1 cellular context compared by ENCODE assay signal in genomic region chr9:69519470-69520240, GRCh38.
TF ChIP-seq lines count a peak whose summit lies in the region.

No MANE protein-coding gene starts in this region.

TF ChIP-seq in HepG2, 621 proteins besides CTCF, POLR2A, EP300 and RAD21 (continued from another document and continues in another):
- TF ChIP-seq ZNF281 (CRISPR knock-in tag; IDR thresholded peaks at IDR 0.05; ENCODE audit: borderline replicate concordance) = peak; percentile 86; the same call in 1 of the 2 replicates
- TF ChIP-seq ATF4 (CRISPR knock-in tag; IDR thresholded peaks at IDR 0.05) = peak in 1 of 2 experiments; percentile 81; a peak in 2 of 4 replicates
- TF ChIP-seq TEAD3 (CRISPR knock-in tag; optimal IDR thresholded peaks at IDR 0.05; ENCODE audit: borderline replicate concordance) = peak; percentile 33
- no peak for TF ChIP-seq ZFP62 (CRISPR knock-in tag; IDR thresholded peaks at IDR 0.05)
- TF ChIP-seq ZNF136 (CRISPR knock-in tag; IDR thresholded peaks at IDR 0.05; ENCODE audit: low read depth) = no peak
- no peak for TF ChIP-seq YY1 (IDR thresholded peaks at IDR 0.05; ENCODE audit: insufficient read depth, insufficient replicate concordance, low read depth, low read length)
- TF ChIP-seq SP2 (CRISPR knock-in tag; IDR thresholded peaks at IDR 0.05) = no peak
- peak; percentile 35; the same call in 1 of the 2 replicates for TF ChIP-seq ETV5 (CRISPR knock-in tag; IDR thresholded peaks at IDR 0.05; ENCODE audit: borderline replicate concordance)
- no peak for TF ChIP-seq ZNF75D (CRISPR knock-in tag; IDR thresholded peaks at IDR 0.05; ENCODE audit: borderline replicate concordance)
- TF ChIP-seq TERF1 (CRISPR knock-in tag; IDR thresholded peaks at IDR 0.05) = no peak
- no peak for TF ChIP-seq ATAD3A (CRISPR knock-in tag; IDR thresholded peaks at IDR 0.05)
- peak; percentile 64; the same call in 1 of the 2 replicates for TF ChIP-seq RERE (CRISPR knock-in tag; IDR thresholded peaks at IDR 0.05; ENCODE audit: low read depth)
- TF ChIP-seq RNF219 (CRISPR knock-in tag; IDR thresholded peaks at IDR 0.05) = no peak
- TF ChIP-seq IRF2 (CRISPR knock-in tag; IDR thresholded peaks at IDR 0.05) = no peak; the same call in 1 of the 2 replicates
- peak; percentile 68; the same call in 1 of the 2 replicates for TF ChIP-seq ZNF609 (CRISPR knock-in tag; IDR thresholded peaks at IDR 0.05; ENCODE audit: borderline replicate concordance)
- peak; percentile 69; the same call in 1 of the 2 replicates for TF ChIP-seq CREM (IDR thresholded peaks at IDR 0.05)
- TF ChIP-seq CREM (CRISPR knock-in tag; IDR thresholded peaks at IDR 0.05) = no peak
- no peak for TF ChIP-seq GLI4 (CRISPR knock-in tag; IDR thresholded peaks at IDR 0.05; ENCODE audit: borderline replicate concordance)
- TF ChIP-seq BCL3 (CRISPR knock-in tag; IDR thresholded peaks at IDR 0.05) = 0 out of 2 replicates have a peak, but pooled peaks have one; percentile 38
- peak; percentile 45; the same call in 1 of the 2 replicates for TF ChIP-seq CBFB (CRISPR knock-in tag; IDR thresholded peaks at IDR 0.05)
- TF ChIP-seq ONECUT2 (CRISPR knock-in tag; IDR thresholded peaks at IDR 0.05) = 0 out of 2 replicates have a peak, but pooled peaks have one; percentile 65
- TF ChIP-seq PAWR (CRISPR knock-in tag; IDR thresholded peaks at IDR 0.05; ENCODE audit: borderline replicate concordance) = no peak
- peak; percentile 96 for TF ChIP-seq SOX5 (CRISPR knock-in tag; IDR thresholded peaks at IDR 0.05; ENCODE audit: borderline replicate concordance)
- no peak for TF ChIP-seq FIP1L1 (IDR thresholded peaks at IDR 0.05; ENCODE audit: borderline replicate concordance, insufficient read depth, low read depth, low read length)
- no peak for TF ChIP-seq ZNF800 (CRISPR knock-in tag; IDR thresholded peaks at IDR 0.05)
- no peak for TF ChIP-seq JDP2 (CRISPR knock-in tag; IDR thresholded peaks at IDR 0.05; ENCODE audit: borderline replicate concordance)
- TF ChIP-seq FOXA1 (IDR thresholded peaks at IDR 0.05) = no peak
- peak; percentile 86 for TF ChIP-seq FOXA1 (CRISPR knock-in tag; IDR thresholded peaks at IDR 0.05)
- TF ChIP-seq SMAD3 (CRISPR knock-in tag; IDR thresholded peaks at IDR 0.05) = peak; percentile 53; the same call in 1 of the 2 replicates
- TF ChIP-seq TFDP2 (CRISPR knock-in tag; IDR thresholded peaks at IDR 0.05) = no peak
- no peak for TF ChIP-seq ZNF282 (IDR thresholded peaks at IDR 0.05; ENCODE audit: partially characterized antibody)
- TF ChIP-seq ZNF17 (CRISPR knock-in tag; IDR thresholded peaks at IDR 0.05) = no peak
- TF ChIP-seq CEBPG (CRISPR knock-in tag; IDR thresholded peaks at IDR 0.05) = peak; percentile 91
- TF ChIP-seq HNF4G (IDR thresholded peaks at IDR 0.05; ENCODE audit: borderline replicate concordance, low read depth, low read length) = peak; percentile 14; the same call in 1 of the 2 replicates
- no peak for TF ChIP-seq HNF4G (CRISPR knock-in tag; IDR thresholded peaks at IDR 0.05; ENCODE audit: borderline replicate concordance, low read depth)
- TF ChIP-seq ZNF598 (CRISPR knock-in tag; IDR thresholded peaks at IDR 0.05; ENCODE audit: borderline replicate concordance) = no peak
- TF ChIP-seq THAP11 (CRISPR knock-in tag; IDR thresholded peaks at IDR 0.05) = peak; percentile 24; the same call in 1 of the 2 replicates
